ENCODE assay signal across 15 cellular contexts in the genomic region with DNA sequence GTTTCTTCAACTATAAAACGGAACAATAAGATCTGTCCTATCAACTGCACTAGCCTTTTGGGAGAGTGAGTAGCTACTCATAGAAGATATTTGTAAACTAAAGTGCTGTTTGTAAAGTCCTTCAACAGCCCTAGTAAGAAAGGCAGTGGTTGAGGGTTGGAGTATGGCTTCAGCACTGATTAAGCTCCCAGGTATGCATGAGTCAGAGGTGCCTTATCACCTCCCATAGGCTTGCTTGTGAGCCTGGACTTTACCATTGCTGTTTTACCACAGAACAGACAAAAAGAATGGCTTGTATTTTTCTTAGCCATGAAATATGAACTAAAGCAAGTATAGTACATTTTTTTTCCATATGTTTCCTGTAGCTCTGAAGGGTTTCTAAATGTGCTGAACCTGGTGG. TPM values are rescaled to one million over a fixed set of nuclear protein-coding genes. Genes with fewer than 3 reads are reported as not detected.
DNase-seq lines count a peak whose midpoint lies in the region; FAIRE-seq and TF ChIP-seq lines count a peak whose summit lies in the region.
"Had no signal": no experiment of that assay in that cellular context is flagged by ENCODE, and none has a peak within 500 bp of the region (broad histone marks: within the 10 kb centered on the region; RNA-seq: fewer than 3 reads in every experiment).

No MANE protein-coding gene starts in this region.

- no peak overlapping the region for H3K27ac ChIP-seq in osteoblast (ENCODE audit: low read depth, low read length)

- no peak for TF ChIP-seq CTCF in osteoblast (IDR thresholded peaks at IDR 0.05; ENCODE audit: extremely low read depth, low read depth, low read length)

- peaks cover 10% of the 10 kb centered on the region for H3K4me1 ChIP-seq in osteoblast (ENCODE audit: insufficient read depth, low read length)

- FAIRE-seq in RCC 7860 (lab: Jason Lieb, UNC) = peak; percentile 82
- FAIRE-seq: G401.6 had no signal

- no peaks in the 10 kb centered on the region for H3K9me3 ChIP-seq in osteoblast (ENCODE audit: low read depth, low read length)

- H3K4me2 ChIP-seq in osteoblast (ENCODE audit: insufficient read depth, low read length) = no peak overlapping the region

- no peak overlapping the region for H2AFZ ChIP-seq in osteoblast (ENCODE audit: low read length)

- no peaks in the 10 kb centered on the region for H3K36me3 ChIP-seq in osteoblast (ENCODE audit: insufficient read depth, low read length)

- DNase-seq in GM03348 (ENCODE audit: low spot score) = peak; percentile 78
- peak; percentile 69 for DNase-seq in RCC 7860 (ENCODE audit: low spot score)
- peak; percentile 11 for DNase-seq in fibroblast of gingiva (ENCODE audit: low read depth)
- DNase-seq in osteoblast (ENCODE audit: insufficient read length, low spot score, missing footprints) = peak; percentile 85
- no peak for DNase-seq in SK-N-DZ (ENCODE audit: low spot score)
- DNase-seq in stimulated activated CD4-positive, alpha-beta T cell treated with anti-CD3 and anti-CD28 coated beads, Interleukin-4, amount 100 ng/mL, for 1 hour = no peak
- no peak for DNase-seq in GOT3 (lab: John Stamatoyannopoulos, UW)
- no peak for DNase-seq in epidermal melanocyte (ENCODE audit: insufficient read length, low spot score)
- DNase-seq: activated CD4-positive, alpha-beta T cell treated with anti-CD3 and anti-CD28 coated beads, Interleukin-2, amount 50 U/mL, for 1 hour; activated naive CD8-positive, alpha-beta T cell treated with anti-CD3 and anti-CD28 coated beads, Interleukin-2, amount 50 U/mL, for 24 hours; erythroblast; NCI-H2081 treated with DMSO at 0.1 percent for 48 hours; SHP77 treated with DMSO at 0.1 percent for 48 hours; stimulated activated naive CD4-positive, alpha-beta T cell treated with Interleukin-2 at 50 U/mL for 16 hours had no signal

- no peak overlapping the region for H3K4me3 ChIP-seq in osteoblast (ENCODE audit: insufficient read depth, low read length)

- no peaks in the 10 kb centered on the region for H3K27me3 ChIP-seq in osteoblast (ENCODE audit: insufficient read depth, low read length)

- no peaks in the 10 kb centered on the region for H3K79me2 ChIP-seq in osteoblast (ENCODE audit: insufficient read depth, low read length)

- H4K20me1 ChIP-seq in osteoblast (ENCODE audit: insufficient read depth, low read length) = no peaks in the 10 kb centered on the region

RNA-seq across cellular contexts. Expression of a gene that starts 44.1 kb away (rescaled TPM):
- total RNA-seq in osteoblast = 0.72 and 3.5 TPM in 2 replicates
- not detected in 2 replicates for polyA plus RNA-seq in SK-N-DZ (2014; cell fraction: cytosol; rRNA removed)
- polyA plus RNA-seq in SK-N-DZ (2014; cell fraction: nucleus; rRNA removed) = not detected in 2 replicates

Comparison
In these comparisons a context has a peak if more than half of its experiments do, and no peak if none do; other contexts are left out.
1. DNase-seq: peak in GM03348 (single experiment), RCC 7860 (single experiment), fibroblast of gingiva (single experiment) and osteoblast (single experiment); none in SK-N-DZ (single experiment), stimulated activated CD4-positive, alpha-beta T cell treated with anti-CD3 and anti-CD28 coated beads, Interleukin-4, amount 100 ng/mL, for 1 hour (single experiment), GOT3 (single experiment) and epidermal melanocyte (single experiment).